In the genomic region with DNA sequence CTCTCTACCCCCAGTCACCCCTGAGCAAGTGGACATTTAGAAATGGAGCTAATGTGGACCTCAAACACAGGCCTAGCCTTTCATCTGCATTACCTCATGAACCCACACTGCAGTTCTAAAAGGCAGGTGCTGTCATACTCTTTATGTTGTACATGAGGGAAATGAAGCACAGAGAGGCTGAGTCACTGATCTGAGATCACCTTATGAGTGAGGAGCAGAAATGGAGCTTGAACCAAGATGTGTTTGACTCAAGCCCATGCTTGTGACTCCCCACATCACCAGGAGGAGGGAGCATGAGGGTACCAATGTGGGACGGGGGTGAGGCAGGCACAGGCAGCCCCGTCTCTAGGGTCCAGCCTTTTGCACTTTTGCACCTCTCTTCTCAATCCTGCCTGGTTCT, we compare ENCODE assay signal across 12 cellular contexts.
"Had no signal": no experiment of that assay in that cellular context is flagged by ENCODE, and none has a peak within 500 bp of the region (broad histone marks: within the 10 kb centered on the region; RNA-seq: fewer than 3 reads in every experiment).

No MANE protein-coding gene starts in this region.

- H3K4me1 Mint-ChIP-seq: activated naive CD8-positive, alpha-beta T cell treated with anti-CD3 and anti-CD28 coated beads for 36 hours had no signal

- H3K9me3 Mint-ChIP-seq: activated naive CD8-positive, alpha-beta T cell treated with anti-CD3 and anti-CD28 coated beads for 36 hours; T-helper 2 cell treated with Interferon-gamma antibody and Interleukin-4, amounts not matched to agents 5 μg/mL and 100 μg/mL, for 36 hours had no signal

- H3K9me3 ChIP-seq: gastrocnemius medialis, right atrium auricular region, tibial artery, uterus had no signal

- H3K4me3 ChIP-seq: cardiac muscle cell, gastrocnemius medialis, right atrium auricular region, tibial artery, uterus had no signal

- H3K36me3 ChIP-seq: cardiac muscle cell, gastrocnemius medialis, right atrium auricular region, tibial artery, uterus had no signal

- H3K4me3 Mint-ChIP-seq: activated naive CD8-positive, alpha-beta T cell treated with anti-CD3 and anti-CD28 coated beads for 36 hours; T-helper 2 cell treated with Interferon-gamma antibody and Interleukin-4, amounts not matched to agents 5 μg/mL and 100 μg/mL, for 36 hours had no signal

- ATAC-seq: gastrocnemius medialis had no signal

- H3K4me1 ChIP-seq: gastrocnemius medialis, right atrium auricular region, tibial artery, uterus had no signal

- H3K27ac ChIP-seq: cardiac muscle cell, gastrocnemius medialis, right atrium auricular region, tibial artery, uterus had no signal

- H3K27ac Mint-ChIP-seq: activated naive CD8-positive, alpha-beta T cell treated with anti-CD3 and anti-CD28 coated beads for 36 hours; T-helper 2 cell treated with Interferon-gamma antibody and Interleukin-4, amounts not matched to agents 5 μg/mL and 100 μg/mL, for 36 hours had no signal

- DNase-seq: activated CD4-positive, alpha-beta T cell treated with anti-CD3 and anti-CD28 coated beads for 4 hours; activated CD8-positive, alpha-beta memory T cell treated with anti-CD3 and anti-CD28 coated beads for 24 hours; activated effector memory CD4-positive, alpha-beta T cell treated with anti-CD3 and anti-CD28 coated beads, Interleukin-2, amount 50 U/mL, for 16 hours; activated naive CD8-positive, alpha-beta T cell treated with anti-CD3 and anti-CD28 coated beads for 36 hours; gastrocnemius medialis; kidney; small intestine; tibial artery; uterus had no signal

- H3K36me3 Mint-ChIP-seq: activated naive CD8-positive, alpha-beta T cell treated with anti-CD3 and anti-CD28 coated beads for 36 hours had no signal

- H3K27me3 ChIP-seq: cardiac muscle cell, gastrocnemius medialis, right atrium auricular region, uterus had no signal
